Comparison of ENCODE assay signal across 9 cellular contexts in the genomic region with DNA sequence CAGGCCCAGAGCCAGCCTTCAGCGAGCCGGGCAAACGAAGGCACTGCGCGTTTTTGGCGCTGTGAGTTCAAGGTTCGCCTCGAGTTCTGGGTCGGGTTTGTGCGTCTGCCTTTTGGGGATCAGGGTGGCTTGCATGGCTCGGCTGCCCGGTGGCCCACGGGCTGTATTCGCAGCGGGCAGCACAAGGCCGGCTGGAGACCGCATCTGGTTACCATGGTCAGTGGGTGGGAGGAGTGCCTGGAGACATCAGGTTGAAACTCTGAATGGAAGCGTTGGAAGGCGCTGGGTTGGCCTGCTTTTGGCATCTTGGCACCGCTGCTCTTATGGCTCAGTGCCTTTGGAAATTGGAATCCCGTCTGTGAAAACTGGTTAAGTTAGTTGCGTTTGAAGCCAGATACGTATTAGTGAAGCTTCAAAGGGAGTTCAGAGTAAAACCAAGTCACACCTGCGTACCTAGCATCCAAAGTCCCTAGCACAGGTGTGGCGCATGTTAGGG. TPM values are rescaled to one million over a fixed set of nuclear protein-coding genes. Genes with fewer than 3 reads are reported as not detected.
DNase-seq lines count a peak whose midpoint lies in the region; ATAC-seq and TF ChIP-seq lines count a peak whose summit lies in the region.
"Had no signal": no experiment of that assay in that cellular context is flagged by ENCODE, and none has a peak within 500 bp of the region (broad histone marks: within the 10 kb centered on the region; RNA-seq: fewer than 3 reads in every experiment).

No MANE protein-coding gene starts in this region.

- no peaks in the 10 kb centered on the region for H3K36me3 ChIP-seq in CD8-positive, alpha-beta T cell (ENCODE audit: insufficient read depth, low read length)
- H3K36me3 ChIP-seq in NT2/D1 (ENCODE audit: insufficient read depth, insufficient read length, low read length) (no peaks in the 10 kb centered on the region), esophagus muscularis mucosa (no peaks in the 10 kb centered on the region), parathyroid adenoma (ENCODE audit: control insufficient read depth, insufficient read depth, low read length) (no peaks in the 10 kb centered on the region), transverse colon (no peaks in the 10 kb centered on the region)

- no peaks in the 10 kb centered on the region for H3K9me3 Mint-ChIP-seq in CD8-positive, alpha-beta T cell

- H3K4me3 Mint-ChIP-seq in CD8-positive, alpha-beta T cell: peak overlapping the region; percentile 73

- no peak for TF ChIP-seq POLR2A in esophagus muscularis mucosa (IDR thresholded peaks at IDR 0.05; ENCODE audit: low read depth)
- TF ChIP-seq POLR2A in transverse colon (IDR thresholded peaks at IDR 0.05): no peak

- ATAC-seq in CD8-positive, alpha-beta T cell: no peak

- TF ChIP-seq EP300 in esophagus muscularis mucosa (IDR thresholded peaks at IDR 0.05) (no peak), transverse colon (IDR thresholded peaks at IDR 0.05; ENCODE audit: low read depth) (no peak)

- TF ChIP-seq CTCF in CD8-positive, alpha-beta T cell (IDR thresholded peaks at IDR 0.05): no peak
- TF ChIP-seq CTCF in esophagus muscularis mucosa (IDR thresholded peaks at IDR 0.05) (no peak), parathyroid adenoma (IDR thresholded peaks at IDR 0.05) (no peak), transverse colon (IDR thresholded peaks at IDR 0.05) (no peak)

- H2AFZ ChIP-seq in parathyroid adenoma: peak overlapping the region; percentile 93

- peak overlapping the region; percentile 79 for H3K9ac ChIP-seq in NT2/D1 (ENCODE audit: insufficient read length, low read depth)
- H3K9ac ChIP-seq in parathyroid adenoma: no peak overlapping the region

- H3K36me3 Mint-ChIP-seq in CD8-positive, alpha-beta T cell: no peaks in the 10 kb centered on the region

- in situ Hi-C loops in transverse colon (cut with MboI; ENCODE audit: low pct_ligation_motif_present in 1 of 4, low pct_unique_long_range_greater_than_20kb in 1 of 4, low sequenced_read_pairs in 3 of 4): no loop called here

- no peaks in the 10 kb centered on the region for H3K79me2 ChIP-seq in parathyroid adenoma

- WGBS in esophagus muscularis mucosa: 43% methylated on average over 10 of the region's 25 CpGs
- WGBS in transverse colon (ENCODE audit: low coverage in 1 of 2), 2 donors: 31 to 92% methylated on average over 2 to 19 of the region's 25 CpGs

- H3K27ac Mint-ChIP-seq in CD8-positive, alpha-beta T cell: no peak overlapping the region

- CTCF ChIA-PET in CD8-positive, alpha-beta T cell (lab: Charles Lee): no interaction called here

- intact Hi-C loops in CD8-positive, alpha-beta T cell (cut with DNase I, micrococcal nuclease): no loop called here
- intact Hi-C loops in esophagus muscularis mucosa (cut with DNase I) (no loop called here), transverse colon (cut with DNase I; ENCODE audit: low total_unique reads) (no loop called here)

- peaks cover 8% of the 10 kb centered on the region for H3K27me3 ChIP-seq in CD8-positive, alpha-beta T cell (ENCODE audit: insufficient read depth, low read length)
- H3K27me3 ChIP-seq in NT2/D1 (ENCODE audit: insufficient read depth, insufficient read length) (peaks cover 39% of the 10 kb centered on the region), esophagus muscularis mucosa (peaks cover 0 to 35% (median 10%) of the 10 kb centered on the region in 4 donors), parathyroid adenoma (ENCODE audit: control insufficient read depth, insufficient read depth, low read length) (no peaks in the 10 kb centered on the region), transverse colon (peaks cover 68% of the 10 kb centered on the region)

- H3K4me2 ChIP-seq in parathyroid adenoma (ENCODE audit: low read length): peak overlapping the region; percentile 69

- H3K9me3 ChIP-seq in CD8-positive, alpha-beta T cell (ENCODE audit: low read length): no peaks in the 10 kb centered on the region
- H3K9me3 ChIP-seq in NT2/D1 (ENCODE audit: insufficient read depth, low read length) (no peaks in the 10 kb centered on the region), esophagus muscularis mucosa (peaks cover 0 to 7% (median 0%) of the 10 kb centered on the region in 4 donors), parathyroid adenoma (ENCODE audit: control insufficient read depth, low read length) (no peaks in the 10 kb centered on the region), transverse colon (no peaks in the 10 kb centered on the region)

- peak overlapping the region; percentile 52 for H3K4me3 ChIP-seq in CD8-positive, alpha-beta T cell (ENCODE audit: low read depth, low read length)
- H3K4me3 ChIP-seq in NT2/D1 (ENCODE audit: insufficient read length, low read depth): peak overlapping the region; percentile 71
- peak overlapping the region; percentile 50 to 62 (median 54) for H3K4me3 ChIP-seq in esophagus muscularis mucosa
- H3K4me3 ChIP-seq in parathyroid adenoma (ENCODE audit: low read depth, low read length): peak overlapping the region; percentile 29
- H3K4me3 ChIP-seq in transverse colon: peak overlapping the region in 2 of 4 donors; percentile 23 to 48

- DNase-seq in CD8-positive, alpha-beta T cell: no peak
- DNase-seq in NT2/D1 (ENCODE audit: low read depth, low spot score) (no peak), esophagus muscularis mucosa (ENCODE audit: extremely low spot score) (no peak), transverse colon (no peak), SW480 (ENCODE audit: low spot score) (no peak), ecto neural progenitor cell (ENCODE audit: low spot score) (no peak)
- no peak for DNase-seq in stimulated activated CD4-positive, alpha-beta T cell treated with anti-CD3 and anti-CD28 coated beads, Interleukin-4, amount 100 ng/mL, for 24 hours
- DNase-seq: activated CD4-positive, CD25-positive, alpha-beta regulatory T cell treated with anti-CD3 and anti-CD28 coated beads, Interleukin-2, amount 50 U/mL, for 72 hours had no signal

- no peak overlapping the region for H3K27ac ChIP-seq in CD8-positive, alpha-beta T cell (ENCODE audit: low read depth, low read length)
- no peak overlapping the region for H3K27ac ChIP-seq in esophagus muscularis mucosa (replicated peaks in 1 of 4)
- H3K27ac ChIP-seq in parathyroid adenoma: no peak overlapping the region
- H3K27ac ChIP-seq in transverse colon: no peak overlapping the region

- peaks cover 5% of the 10 kb centered on the region for H3K4me1 ChIP-seq in CD8-positive, alpha-beta T cell (ENCODE audit: insufficient read depth, low read length)
- H3K4me1 ChIP-seq in NT2/D1 (ENCODE audit: insufficient read depth, insufficient read length) (no peaks in the 10 kb centered on the region), esophagus muscularis mucosa (peaks cover 6 to 14% (median 10%) of the 10 kb centered on the region in 4 donors), parathyroid adenoma (no peaks in the 10 kb centered on the region), transverse colon (peaks cover 0 to 6% (median 3%) of the 10 kb centered on the region in 4 donors)

- peaks cover 47% of the 10 kb centered on the region for H3K27me3 Mint-ChIP-seq in CD8-positive, alpha-beta T cell (ENCODE audit: low read depth)

- peaks cover 11% of the 10 kb centered on the region for H3K4me1 Mint-ChIP-seq in CD8-positive, alpha-beta T cell (ENCODE audit: low read depth)

- POLR2A ChIA-PET in CD8-positive, alpha-beta T cell (lab: Charles Lee): no interaction called here

RNA-seq across cellular contexts. Expression of gene SYT16, which starts 0.6 kb away (rescaled TPM):
- not detected for total RNA-seq in CD8-positive, alpha-beta T cell
- total RNA-seq in esophagus muscularis mucosa (under 1 TPM in 1 of 4 donors, not detected in 3; under 0.01 TPM), transverse colon (under 1 TPM in 1 of 4 donors, not detected in 3; 0.14 TPM)

RNA-seq across cellular contexts. Expression of gene SNAPC1, which starts 50.9 kb away (rescaled TPM):
- total RNA-seq in CD8-positive, alpha-beta T cell: 1 to 10 TPM; 6.8 to 7.4 TPM
- total RNA-seq in esophagus muscularis mucosa (1 to 10 TPM; 4.7 to 8.0 (median 6.6) TPM), transverse colon (1 to 10 TPM in 2 of 4 donors, under 1 TPM in 1, not detected in 1; 0.20 to 5.1 (median 3.8) TPM)
